8 cellular contexts compared by ENCODE assay signal in genomic region chr12:26298785-26299621, GRCh38.
DNase-seq lines count a peak whose midpoint lies in the region; ATAC-seq and TF ChIP-seq lines count a peak whose summit lies in the region.

No MANE protein-coding gene starts in this region.

- no peaks in the 10 kb centered on the region for H3K79me2 ChIP-seq in SU-DHL-6 (ENCODE audit: insufficient read depth, low read length)
- no peaks in the 10 kb centered on the region for H3K79me2 ChIP-seq in fibroblast of lung (ENCODE audit: control insufficient read depth, insufficient read depth, low read length)

- H3K4me3 ChIP-seq in SU-DHL-6 (ENCODE audit: insufficient read depth, low read length, poor library complexity, severe bottlenecking) (peak overlapping the region; percentile 8), fibroblast of lung (replicated peaks in 1 of 4; ENCODE audit: control extremely low read depth in 1 of 4, insufficient read depth in 1 of 4, low read depth in 3 of 4, low read length in 4 of 4) (peak overlapping the region; percentile 7 to 39 (median 19)), ovary (peak overlapping the region; percentile 8)

- no peak for TF ChIP-seq EP300 in ovary (IDR thresholded peaks at IDR 0.05)

- H2AFZ ChIP-seq in SU-DHL-6 (ENCODE audit: low read depth, low read length, severe bottlenecking) (no peak overlapping the region), fibroblast of lung (ENCODE audit: low read length) (peak overlapping the region; percentile 49)

- no peak for TF ChIP-seq CTCF in SU-DHL-6 (IDR thresholded peaks at IDR 0.05; ENCODE audit: insufficient read depth, low read length, poor library complexity, severe bottlenecking)
- TF ChIP-seq CTCF in fibroblast of lung (conservative IDR thresholded peaks at IDR 0.05 in 1 of 2, IDR thresholded peaks at IDR 0.05 in 1 of 2; ENCODE audit: low read depth in 1 of 2, low read length in 2 of 2), result peak; percentile 22 to 40
- peak in 2 of 3 donors; percentile 27 to 29 for TF ChIP-seq CTCF in ovary (IDR thresholded peaks at IDR 0.05)

- H4K20me1 ChIP-seq in SU-DHL-6 (ENCODE audit: low read depth, low read length) (no peaks in the 10 kb centered on the region), fibroblast of lung (ENCODE audit: control insufficient read depth, extremely low read depth, insufficient read depth, low read length) (no peaks in the 10 kb centered on the region)

- intact Hi-C loops in ovary (cut with DNase I), result no loop called here

- peak; percentile 68 for DNase-seq in DMS79 (lab: John Stamatoyannopoulos, UW)
- peak; percentile 74 to 90 for DNase-seq in fibroblast of lung (ENCODE audit: low read depth in 2 of 2)
- no peak for DNase-seq in ovary
- no peak for DNase-seq in NCI-H1105 (lab: John Stamatoyannopoulos, UW)
- DNase-seq in NCI-H345 treated with DMSO at 0.1 percent for 48 hours (lab: John Stamatoyannopoulos, UW; ENCODE audit: unreplicated experiment), result no peak

- H3K9me2 ChIP-seq in SU-DHL-6 (replicated peaks; ENCODE audit: insufficient read depth, low read length), result no peaks in the 10 kb centered on the region

- peak overlapping the region; percentile 48 for H3K4me2 ChIP-seq in SU-DHL-6 (ENCODE audit: low read depth, low read length, poor library complexity, severe bottlenecking)
- H3K4me2 ChIP-seq in fibroblast of lung (ENCODE audit: extremely low read depth, insufficient read depth, low read length), result peak overlapping the region; percentile 15

- no peaks in the 10 kb centered on the region for H3F3A ChIP-seq in SU-DHL-6 (ENCODE audit: insufficient read depth)

- H3K9ac ChIP-seq in SU-DHL-6 (ENCODE audit: low read length) (no peak overlapping the region), fibroblast of lung (ENCODE audit: insufficient read depth, low read length) (no peak overlapping the region)

- H3K4me1 ChIP-seq in fibroblast of lung (ENCODE audit: control insufficient read depth, extremely low read depth, insufficient read depth, low read length) (peaks cover 3% of the 10 kb centered on the region), ovary (ENCODE audit: insufficient read depth) (peaks cover 2% of the 10 kb centered on the region)

- H3K27ac ChIP-seq in SU-DHL-6 (ENCODE audit: low read depth, low read length) (no peak overlapping the region), fibroblast of lung (ENCODE audit: insufficient read depth, low read length) (peak overlapping the region; percentile 44), ovary (peak overlapping the region in 1 of 2 donors; percentile 52)

- no peaks in the 10 kb centered on the region for H3K36me3 ChIP-seq in SU-DHL-6 (ENCODE audit: low read length)
- no peaks in the 10 kb centered on the region for H3K36me3 ChIP-seq in fibroblast of lung (ENCODE audit: control insufficient read depth, insufficient read depth, low read length)
- no peaks in the 10 kb centered on the region for H3K36me3 ChIP-seq in ovary

- H3K9me3 ChIP-seq in SU-DHL-6 (ENCODE audit: insufficient read depth, low read length), result no peaks in the 10 kb centered on the region
- no peaks in the 10 kb centered on the region for H3K9me3 ChIP-seq in fibroblast of lung (ENCODE audit: control insufficient read depth, insufficient read depth, low read depth, low read length)
- no peaks in the 10 kb centered on the region for H3K9me3 ChIP-seq in ovary

- no peak for TF ChIP-seq POLR2A in ovary (IDR thresholded peaks at IDR 0.05)

- 37 to 46% (median 44%) methylated on average over 6 of the region's 6 CpGs for WGBS in ovary, 3 donors

- H3K27me3 ChIP-seq in SU-DHL-6 (ENCODE audit: low read length) (no peaks in the 10 kb centered on the region), fibroblast of lung (ENCODE audit: control insufficient read depth, insufficient read depth, low read length) (no peaks in the 10 kb centered on the region), ovary (no peaks in the 10 kb centered on the region)

- ATAC-seq in GM21360 (IDR thresholded peaks at IDR 0.05; ENCODE audit: unreplicated experiment) (peak; percentile 99), HG03460 (IDR thresholded peaks at IDR 0.05; ENCODE audit: unreplicated experiment) (peak; percentile 98)

Comparison
In these comparisons a context has a peak if more than half of its experiments do, and no peak if none do; other contexts are left out.
1. DNase-seq: peak in DMS79 (single experiment) and fibroblast of lung (2 of 2); none in ovary (0 of 5), NCI-H1105 (single experiment) and NCI-H345 treated with DMSO at 0.1 percent for 48 hours (single experiment).
2. Peak in every context shown above with its lines, with median percentiles within 50 percentile points of each other: H3K4me3 ChIP-seq.